10 cellular contexts compared by ENCODE assay signal in genomic region chr11:75966546-75967287, GRCh38.
A peak's percentile ranks its signal among the peaks of the same experiment; 100 is the strongest.
DNase-seq lines count a peak whose midpoint lies in the region; ATAC-seq and TF ChIP-seq lines count a peak whose summit lies in the region.
"Had no signal": no experiment of that assay in that cellular context is flagged by ENCODE, and none has a peak within 500 bp of the region (broad histone marks: within the 10 kb centered on the region; RNA-seq: fewer than 3 reads in every experiment).

No MANE protein-coding gene starts in this region.

- intact Hi-C loops in IMR-90 (cut with micrococcal nuclease) = loop anchor here (5.0 kb wide), 1 partner anchor 34 kb away; no protein-coding TSS in a partner anchor

- dilution Hi-C loops in IMR-90 (cut with HindIII; ENCODE audit: low sequenced_read_pairs, unreplicated experiment) = no loop called here

- no peaks in the 10 kb centered on the region for H3K36me3 ChIP-seq in IMR-90 (ENCODE audit: control insufficient read depth, insufficient read depth, low read length)
- no peaks in the 10 kb centered on the region for H3K36me3 ChIP-seq in mesendoderm (ENCODE audit: control insufficient read depth, insufficient read depth, low read length)
- H3K36me3 ChIP-seq: SJSA1 had no signal

- TF ChIP-seq CTCF in IMR-90 (conservative IDR thresholded peaks at IDR 0.05; ENCODE audit: low read depth, low read length) = no peak

- H4K5ac ChIP-seq in IMR-90 (ENCODE audit: low read depth, low read length) (peak overlapping the region; percentile 31; the same call in 1 of the 2 replicates), mesendoderm (ENCODE audit: low read length) (no peak overlapping the region)

- no peaks in the 10 kb centered on the region for H3K9me3 ChIP-seq in IMR-90 (ENCODE audit: control insufficient read depth, insufficient read depth, low read length)
- H3K9me3 ChIP-seq: SJSA1 had no signal

- H2BK120ac ChIP-seq in IMR-90 (ENCODE audit: low read depth, low read length) (peak overlapping the region; percentile 3; the same call in 1 of the 2 replicates), mesendoderm (ENCODE audit: low read depth, low read length) (no peak overlapping the region)

- no peak overlapping the region for H2AFZ ChIP-seq in IMR-90 (replicated peaks; ENCODE audit: low read length, poor library complexity)

- H3K23ac ChIP-seq in IMR-90 (ENCODE audit: low read depth, low read length) (no peak overlapping the region), mesendoderm (ENCODE audit: low read length) (no peak overlapping the region)

- no peak overlapping the region for H3K9ac ChIP-seq in IMR-90 (ENCODE audit: low read depth, low read length)
- no peak overlapping the region for H3K9ac ChIP-seq in mesendoderm (ENCODE audit: low read length)

- peak overlapping the region; percentile 33 for H2BK5ac ChIP-seq in IMR-90 (ENCODE audit: low read depth, low read length, poor library complexity, severe bottlenecking)
- H2BK5ac ChIP-seq in mesendoderm (ENCODE audit: low read length) = no peak overlapping the region

- DNase-seq in COLO829 (ENCODE audit: low spot score) (peak; percentile 29), IMR-90 (peak; percentile 84), astrocyte of the hippocampus (ENCODE audit: low read depth, low spot score) (peak; percentile 67), mesendoderm (peak; percentile 43), kidney glomerular epithelial cell (lab: John Stamatoyannopoulos, UW) (no peak), occipital lobe (lab: John Stamatoyannopoulos, UW) (no peak)
- DNase-seq: NCI-H1930 had no signal

- no peaks in the 10 kb centered on the region for H3K27me3 ChIP-seq in IMR-90 (ENCODE audit: control insufficient read depth, insufficient read depth, low read length)
- no peaks in the 10 kb centered on the region for H3K27me3 ChIP-seq in mesendoderm (ENCODE audit: insufficient read depth, low read length, poor library complexity)
- H3K27me3 ChIP-seq: SJSA1 had no signal

- H3K9me1 ChIP-seq in IMR-90 (ENCODE audit: insufficient read depth, low read length) = peaks cover 6% of the 10 kb centered on the region; the same call in 1 of the 2 replicates

- H3K4ac ChIP-seq in IMR-90 (ENCODE audit: low read depth, low read length) = 0 out of 2 replicates have a peak overlapping the region, but pooled peaks have one; percentile 1
- H3K4ac ChIP-seq in mesendoderm (ENCODE audit: low read depth, low read length) = no peak overlapping the region

- H2AK5ac ChIP-seq in IMR-90 (ENCODE audit: low read depth, low read length) = no peak overlapping the region
- H2AK5ac ChIP-seq in mesendoderm (ENCODE audit: low read length) = no peak overlapping the region

- H3K18ac ChIP-seq in IMR-90 (ENCODE audit: low read depth, low read length) (peak overlapping the region; percentile 50; the same call in 1 of the 2 replicates), mesendoderm (ENCODE audit: low read length) (no peak overlapping the region)

- no peak overlapping the region for H4K8ac ChIP-seq in IMR-90 (ENCODE audit: low read depth in 2 of 2, low read length in 2 of 2)
- H4K8ac ChIP-seq in mesendoderm (ENCODE audit: low read depth, low read length) = no peak overlapping the region

- TF ChIP-seq POLR2A in IMR-90 (IDR thresholded peaks at IDR 0.05; ENCODE audit: low read depth, low read length) = no peak

- H3K56ac ChIP-seq in IMR-90 (ENCODE audit: extremely low read depth, insufficient read depth, low read length) (peak overlapping the region; percentile 5; the same call in 1 of the 2 replicates), mesendoderm (ENCODE audit: low read length) (no peak overlapping the region)

- no peaks in the 10 kb centered on the region for H3K79me2 ChIP-seq in mesendoderm (ENCODE audit: control insufficient read depth, insufficient read depth, low read length)

- in situ Hi-C loops in IMR-90 (cut with MboI; ENCODE audit: low sequenced_read_pairs) = no loop called here

- ATAC-seq in IMR-90 (ENCODE audit: low read depth) (peak; percentile 79), HG02610 (IDR thresholded peaks at IDR 0.05; ENCODE audit: unreplicated experiment) (no peak), HG03354 (IDR thresholded peaks at IDR 0.05; ENCODE audit: poor library complexity, severe bottlenecking, unreplicated experiment) (no peak)

- H2BK15ac ChIP-seq in IMR-90 (ENCODE audit: low read depth, low read length) (no peak overlapping the region), mesendoderm (replicated peaks; ENCODE audit: low read depth) (no peak overlapping the region)

- H3K4me1 ChIP-seq in IMR-90 (ENCODE audit: control insufficient read depth, insufficient read depth, low read length) = peaks cover 10% of the 10 kb centered on the region
- no peaks in the 10 kb centered on the region for H3K4me1 ChIP-seq in mesendoderm (ENCODE audit: control insufficient read depth, low read depth, low read length)

- H3K4me2 ChIP-seq in IMR-90 (ENCODE audit: low read depth, low read length) (peak overlapping the region; percentile 87), mesendoderm (ENCODE audit: low read length) (no peak overlapping the region)

- no peak overlapping the region for H4K91ac ChIP-seq in IMR-90 (ENCODE audit: insufficient read depth, low read depth, low read length)

- no peak for TF ChIP-seq RAD21 in IMR-90 (IDR thresholded peaks at IDR 0.05; ENCODE audit: low read length)

- POLR2A ChIA-PET in IMR-90 (lab: Charles Lee; ENCODE audit: unreplicated experiment) = no interaction called here

- H3K4me3 ChIP-seq in IMR-90 (ENCODE audit: insufficient read depth, low read depth, low read length) (no peak overlapping the region), mesendoderm (ENCODE audit: low read length) (no peak overlapping the region)
- H3K4me3 ChIP-seq: SJSA1 had no signal

- CTCF ChIA-PET in IMR-90 (lab: Yijun Ruan, JAX) = interaction anchor here (1.0 kb wide), 1 partner anchor 102 kb away, joined by 3 read pairs; no protein-coding TSS in a partner anchor

- no peak overlapping the region for H3K14ac ChIP-seq in IMR-90 (replicated peaks; ENCODE audit: low read depth, low read length)

- no peak overlapping the region for H2BK20ac ChIP-seq in IMR-90 (ENCODE audit: low read depth, low read length)

- 0 out of 2 replicates have a peak, but pooled peaks cover 5% of the 10 kb centered on the region for H4K20me1 ChIP-seq in IMR-90 (ENCODE audit: insufficient read depth, low read length)

- H2AK9ac ChIP-seq in IMR-90 (replicated peaks; ENCODE audit: low read depth, low read length, poor library complexity) = no peak overlapping the region

- H3K79me1 ChIP-seq in IMR-90 (ENCODE audit: low read depth in 1 of 2, low read length in 2 of 2) (peaks cover 6 to 12% of the 10 kb centered on the region in 2 experiments), mesendoderm (ENCODE audit: low read length) (no peaks in the 10 kb centered on the region)

- no TSS peak for BruUV-seq in IMR-90 (replicated peaks; lab: Mats Ljungman, UMichigan)

- H3K27ac ChIP-seq in IMR-90 (ENCODE audit: insufficient read depth, low read length) (peak overlapping the region; percentile 41; the same call in 1 of the 2 replicates), mesendoderm (ENCODE audit: low read depth, low read length) (no peak overlapping the region)
- H3K27ac ChIP-seq: SJSA1 had no signal

TF ChIP-seq in IMR-90, 13 proteins besides CTCF, POLR2A, EP300 and RAD21:
- TF ChIP-seq, protein P1, sequence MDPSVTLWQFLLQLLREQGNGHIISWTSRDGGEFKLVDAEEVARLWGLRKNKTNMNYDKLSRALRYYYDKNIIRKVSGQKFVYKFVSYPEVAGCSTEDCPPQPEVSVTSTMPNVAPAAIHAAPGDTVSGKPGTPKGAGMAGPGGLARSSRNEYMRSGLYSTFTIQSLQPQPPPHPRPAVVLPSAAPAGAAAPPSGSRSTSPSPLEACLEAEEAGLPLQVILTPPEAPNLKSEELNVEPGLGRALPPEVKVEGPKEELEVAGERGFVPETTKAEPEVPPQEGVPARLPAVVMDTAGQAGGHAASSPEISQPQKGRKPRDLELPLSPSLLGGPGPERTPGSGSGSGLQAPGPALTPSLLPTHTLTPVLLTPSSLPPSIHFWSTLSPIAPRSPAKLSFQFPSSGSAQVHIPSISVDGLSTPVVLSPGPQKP (IDR thresholded peaks at IDR 0.05; ENCODE audit: borderline replicate concordance, low read depth, low read length) = no peak
- peak; percentile 74 for TF ChIP-seq FOS (IDR thresholded peaks at IDR 0.05; ENCODE audit: low read depth, low read length)
- peak; percentile 95 for TF ChIP-seq CEBPB (IDR thresholded peaks at IDR 0.05; ENCODE audit: low read depth, low read length)

Comparison
In these comparisons a context has a peak if more than half of its experiments do, and no peak if none do; other contexts are left out.
1. DNase-seq: peak in COLO829 (single experiment), IMR-90 (single experiment), astrocyte of the hippocampus (single experiment) and mesendoderm (single experiment); none in kidney glomerular epithelial cell (single experiment) and occipital lobe (single experiment).